19 cellular contexts compared by ENCODE assay signal in genomic region chr1:203265541-203265940, GRCh38.
"Had no signal": no experiment of that assay in that cellular context is flagged by ENCODE, and none has a peak within 500 bp of the region (broad histone marks: within the 10 kb centered on the region; RNA-seq: fewer than 3 reads in every experiment).

No MANE protein-coding gene starts in this region.

- DNase-seq: activated CD4-positive, alpha-beta T cell treated with anti-CD3 and anti-CD28 coated beads for 1 hour; activated gamma-delta T cell treated with Interleukin-2 at 50 U/mL for 16 hours; activated T-cell treated with anti-CD3 and anti-CD28 coated beads, Interleukin-2, amount 50 U/mL, for 1 hour; anterior cingulate cortex; body of pancreas; caudate nucleus; effector CD4-positive, alpha-beta T cell; foreskin melanocyte; kidney glomerular epithelial cell; left lung; ovary; stimulated activated CD4-positive, alpha-beta T cell treated with anti-CD3 and anti-CD28 coated beads, Interleukin-4, amount 100 ng/mL, for 4 hours; substantia nigra; thyroid gland had no signal

- H3K4me3 ChIP-seq: body of pancreas, left lung, lung, ovary, prostate gland, thyroid gland had no signal

- H3K9me3 ChIP-seq: body of pancreas, left lung, neutrophil, ovary, prostate gland, thyroid gland had no signal

- H3K27ac ChIP-seq: body of pancreas, left lung, neutrophil, ovary, prostate gland, thyroid gland, VCaP had no signal

- ATAC-seq: body of pancreas; left lung; natural killer cell treated with Interleukin-12 subunit alpha and Interleukin-12 subunit beta and Interleukin-15 and Interleukin-18, amount 100 ng/mL, for 72 hours had no signal

- H3K4me1 ChIP-seq: prostate gland had no signal

- H3K36me3 ChIP-seq: left lung, neutrophil, ovary, prostate gland, thyroid gland had no signal
